26 cellular contexts compared by ENCODE assay signal in genomic region chr13:62625214-62625613, GRCh38.
DNase-seq lines count a peak whose midpoint lies in the region; ATAC-seq, FAIRE-seq and TF ChIP-seq lines count a peak whose summit lies in the region.
"Had no signal": no experiment of that assay in that cellular context is flagged by ENCODE, and none has a peak within 500 bp of the region (broad histone marks: within the 10 kb centered on the region; RNA-seq: fewer than 3 reads in every experiment).

No MANE protein-coding gene starts in this region.

- H3K9me3 Mint-ChIP-seq in GM23338: no peaks in the 10 kb centered on the region

- no peaks in the 10 kb centered on the region for H3K36me3 Mint-ChIP-seq in GM23338 (ENCODE audit: low read depth)
- H3K36me3 Mint-ChIP-seq: CD14-positive monocyte; CD8-positive, alpha-beta memory T cell had no signal

- H2BK120ac ChIP-seq in neuronal stem cell (ENCODE audit: low read depth, low read length): no peak overlapping the region

- no peaks in the 10 kb centered on the region for H4K20me1 ChIP-seq in GM23338 (replicated peaks; ENCODE audit: insufficient read depth)
- H4K20me1 ChIP-seq: BLaER1 treated with 17β-estradiol and CSF1 and Interleukin-3, amounts not matched to agents 10 nM and 100 nM had no signal

- no peaks in the 10 kb centered on the region for H3F3A ChIP-seq in GM23338 (replicated peaks; ENCODE audit: low read depth)

- FAIRE-seq in kidney (lab: Jason Lieb, UNC): no peak
- FAIRE-seq: A549, D721Med, GM12878, GM19239 had no signal

- H3K14ac ChIP-seq in neuronal stem cell (ENCODE audit: low read length): no peak overlapping the region

- no peaks in the 10 kb centered on the region for H3K9me3 ChIP-seq in MG63
- H3K9me3 ChIP-seq in kidney (ENCODE audit: control insufficient read depth in 1 of 2, low read length in 2 of 2): no peaks in the 10 kb centered on the region
- no peaks in the 10 kb centered on the region for H3K9me3 ChIP-seq in neuronal stem cell (replicated peaks in 1 of 2; ENCODE audit: control insufficient read depth in 2 of 2, insufficient read depth in 1 of 2, low read depth in 1 of 2, low read length in 2 of 2)
- peaks cover 19% of the 10 kb centered on the region for H3K9me3 ChIP-seq in mucosa of descending colon
- H3K9me3 ChIP-seq in psoas muscle: no peaks in the 10 kb centered on the region
- H3K9me3 ChIP-seq: A549; BE2C; BLaER1 treated with 17β-estradiol and CSF1 and Interleukin-3, amounts not matched to agents 10 nM and 100 nM; HAP-1 had no signal

- H3K23ac ChIP-seq in neuronal stem cell (ENCODE audit: low read depth, low read length, poor library complexity): no peak overlapping the region

- H3K4me1 ChIP-seq in GM23338 (ENCODE audit: insufficient read depth): 0 out of 2 replicates have a peak, but pooled peaks cover 2% of the 10 kb centered on the region
- no peaks in the 10 kb centered on the region for H3K4me1 ChIP-seq in kidney (ENCODE audit: control insufficient read depth in 1 of 2, insufficient read depth in 1 of 2, low read depth in 1 of 2, low read length in 2 of 2)
- H3K4me1 ChIP-seq in neuronal stem cell (ENCODE audit: control insufficient read depth in 2 of 2, insufficient read depth in 1 of 2, low read depth in 1 of 2, low read length in 2 of 2): no peaks in the 10 kb centered on the region
- no peaks in the 10 kb centered on the region for H3K4me1 ChIP-seq in mucosa of descending colon (ENCODE audit: low read depth)
- H3K4me1 ChIP-seq in psoas muscle: no peaks in the 10 kb centered on the region
- H3K4me1 ChIP-seq: A549; BLaER1 treated with 17β-estradiol and CSF1 and Interleukin-3, amounts not matched to agents 10 nM and 100 nM; HAP-1 had no signal

- DNase-seq in GM23338 (ENCODE audit: low spot score) (no peak), MG63 (peak; percentile 55), kidney (peak; percentile 49), neuronal stem cell (ENCODE audit: low spot score) (no peak), NCI-H748 treated with DMSO at 0.1 percent for 48 hours (lab: John Stamatoyannopoulos, UW) (no peak), hepatic stellate cell (ENCODE audit: low spot score) (no peak), mucosa of descending colon (no peak), psoas muscle (no peak)
- DNase-seq: 8988T; ACHN; AML-193; BE2C; CD4-positive, alpha-beta T cell; CD8-positive, alpha-beta memory T cell; DMS 273 treated with DMSO at 0.1 percent for 48 hours; DMS79; EL; GDM1; HFFc6 had no signal

- H2AFZ ChIP-seq in GM23338: 0 out of 2 replicates have a peak overlapping the region, but pooled peaks have one; percentile 28
- H2AFZ ChIP-seq in neuronal stem cell (ENCODE audit: low read length): peak overlapping the region; percentile 48

- H2BK15ac ChIP-seq in neuronal stem cell (ENCODE audit: low read length): no peak overlapping the region

- H2BK5ac ChIP-seq in neuronal stem cell (ENCODE audit: low read length): no peak overlapping the region

- WGBS in neuronal stem cell (ENCODE audit: extremely low coverage in 2 of 2, insufficient read length in 2 of 2, insufficient replicate concordance in 1 of 2), 2 donors: 100% methylated on average over 1 of the region's 12 CpGs; no CpG with 5 or more reads in 1 of the 2 donors
- WGBS in psoas muscle, 3 donors: 70 to 81% (median 79%) methylated on average over 12 of the region's 12 CpGs

- H3K79me2 ChIP-seq in GM23338 (replicated peaks; ENCODE audit: insufficient read depth): no peaks in the 10 kb centered on the region

- H2AK5ac ChIP-seq in neuronal stem cell (ENCODE audit: low read depth, low read length): no peak overlapping the region

- H3K4me2 ChIP-seq in GM23338 (no peak overlapping the region), neuronal stem cell (ENCODE audit: insufficient read depth, low read length, poor library complexity, severe bottlenecking) (no peak overlapping the region)
- H3K4me2 ChIP-seq: A549; BLaER1 treated with 17β-estradiol and CSF1 and Interleukin-3, amounts not matched to agents 10 nM and 100 nM had no signal

- ATAC-seq in GM23338 (no peak), mucosa of descending colon (no peak), psoas muscle (no peak)
- ATAC-seq: A549, GM12878 had no signal

- no peak overlapping the region for H3K4me3 ChIP-seq in GM23338
- no peak overlapping the region for H3K4me3 ChIP-seq in MG63
- H3K4me3 ChIP-seq in kidney (ENCODE audit: low read length in 2 of 2): no peak overlapping the region
- no peak overlapping the region for H3K4me3 ChIP-seq in neuronal stem cell (ENCODE audit: low read length in 2 of 2)
- no peak overlapping the region for H3K4me3 ChIP-seq in mucosa of descending colon
- no peak overlapping the region for H3K4me3 ChIP-seq in psoas muscle
- H3K4me3 ChIP-seq: A549; BLaER1 treated with 17β-estradiol and CSF1 and Interleukin-3, amounts not matched to agents 10 nM and 100 nM; GM12878; HAP-1 had no signal

- H3K9ac ChIP-seq in kidney (ENCODE audit: low read length in 2 of 2): no peak overlapping the region
- H3K9ac ChIP-seq in neuronal stem cell (ENCODE audit: low read depth, low read length, poor library complexity): no peak overlapping the region
- H3K9ac ChIP-seq: BLaER1 treated with 17β-estradiol and CSF1 and Interleukin-3, amounts not matched to agents 10 nM and 100 nM had no signal

- H3K27ac ChIP-seq in GM23338 (ENCODE audit: low read depth) (no peak overlapping the region), kidney (ENCODE audit: low read depth in 2 of 2, low read length in 2 of 2) (no peak overlapping the region), neuronal stem cell (replicated peaks; ENCODE audit: low read length) (no peak overlapping the region), psoas muscle (no peak overlapping the region)
- H3K27ac ChIP-seq: A549; BLaER1 treated with 17β-estradiol and CSF1 and Interleukin-3, amounts not matched to agents 10 nM and 100 nM had no signal

- H3K27me3 Mint-ChIP-seq in GM23338 (ENCODE audit: insufficient read depth, low read depth, poor library complexity): no peaks in the 10 kb centered on the region
- H3K27me3 Mint-ChIP-seq: CD4-positive, alpha-beta T cell; CD8-positive, alpha-beta memory T cell had no signal

- TF ChIP-seq CTCF in GM23338 (conservative IDR thresholded peaks at IDR 0.05; ENCODE audit: low read depth in 2 of 2): no peak
- no peak for TF ChIP-seq CTCF in kidney (IDR thresholded peaks at IDR 0.05; ENCODE audit: borderline replicate concordance, extremely low read depth, insufficient read depth)
- no peak for TF ChIP-seq CTCF in mucosa of descending colon (IDR thresholded peaks at IDR 0.05)
- no peak for TF ChIP-seq CTCF in psoas muscle (IDR thresholded peaks at IDR 0.05)

- no peak overlapping the region for H4K91ac ChIP-seq in neuronal stem cell (ENCODE audit: low read depth, low read length, poor library complexity)

- no peaks in the 10 kb centered on the region for H3K9me2 ChIP-seq in GM23338 (ENCODE audit: insufficient read depth)

- peaks cover 2% of the 10 kb centered on the region for H3K79me1 ChIP-seq in neuronal stem cell (ENCODE audit: low read depth, low read length)

- intact Hi-C loops in kidney (cut with DNase I) (no loop called here), mucosa of descending colon (cut with DNase I, micrococcal nuclease) (no loop called here), psoas muscle (cut with DNase I) (no loop called here)

- H3K27ac Mint-ChIP-seq in GM23338: no peak overlapping the region
- H3K27ac Mint-ChIP-seq: CD14-positive monocyte; CD4-positive, alpha-beta T cell; CD8-positive, alpha-beta memory T cell; HFFc6 had no signal

- H3K27me3 ChIP-seq in GM23338 (ENCODE audit: insufficient read depth): no peaks in the 10 kb centered on the region
- H3K27me3 ChIP-seq in MG63: no peaks in the 10 kb centered on the region
- H3K27me3 ChIP-seq in neuronal stem cell (ENCODE audit: control insufficient read depth in 3 of 3, insufficient read depth in 3 of 3, low read depth in 1 of 3, low read length in 3 of 3): no peaks in the 10 kb centered on the region
- H3K27me3 ChIP-seq in psoas muscle (ENCODE audit: insufficient read depth in 3 of 3, low read length in 2 of 3): no peaks in the 10 kb centered on the region
- H3K27me3 ChIP-seq: BE2C; BLaER1 treated with 17β-estradiol and CSF1 and Interleukin-3, amounts not matched to agents 10 nM and 100 nM had no signal

- peaks cover 5% of the 10 kb centered on the region; the same call in 2 of the 3 replicates for H3K4me1 Mint-ChIP-seq in GM23338
- H3K4me1 Mint-ChIP-seq: CD14-positive monocyte; CD8-positive, alpha-beta memory T cell had no signal

- no peak overlapping the region for H3K4ac ChIP-seq in neuronal stem cell (ENCODE audit: low read length)

- no peak overlapping the region for H2BK12ac ChIP-seq in neuronal stem cell (ENCODE audit: low read length)

- H4K8ac ChIP-seq in neuronal stem cell (ENCODE audit: low read depth, low read length): no peak overlapping the region

- H3K18ac ChIP-seq in neuronal stem cell (ENCODE audit: low read length): no peak overlapping the region

- no peak overlapping the region for H3K4me3 Mint-ChIP-seq in GM23338
- H3K4me3 Mint-ChIP-seq: CD14-positive monocyte; CD4-positive, alpha-beta T cell; CD8-positive, alpha-beta memory T cell; HFFc6 had no signal

- H3K36me3 ChIP-seq in GM23338 (ENCODE audit: insufficient read depth) (no peaks in the 10 kb centered on the region), MG63 (no peaks in the 10 kb centered on the region), kidney (ENCODE audit: control insufficient read depth in 1 of 2, insufficient read depth in 2 of 2, low read length in 2 of 2) (no peaks in the 10 kb centered on the region), neuronal stem cell (replicated peaks in 1 of 2; ENCODE audit: control insufficient read depth in 2 of 2, insufficient read depth in 2 of 2, low read length in 2 of 2) (no peaks in the 10 kb centered on the region), mucosa of descending colon (ENCODE audit: low read depth) (no peaks in the 10 kb centered on the region), psoas muscle (ENCODE audit: insufficient read depth in 1 of 2, low read depth in 1 of 2) (no peaks in the 10 kb centered on the region)
- H3K36me3 ChIP-seq: BE2C; BLaER1 treated with 17β-estradiol and CSF1 and Interleukin-3, amounts not matched to agents 10 nM and 100 nM; HAP-1 had no signal

TF ChIP-seq in GM23338, 12 proteins besides CTCF, POLR2A, EP300 and RAD21 (continues in another document):
- no peak for TF ChIP-seq ZNF114 (CRISPR knock-in tag; IDR thresholded peaks at IDR 0.05)

Comparison
In these comparisons a context has a peak if more than half of its experiments do, and no peak if none do; other contexts are left out.
1. DNase-seq: peak in MG63 (single experiment) and kidney (single experiment); none in GM23338 (single experiment), neuronal stem cell (single experiment), NCI-H748 treated with DMSO at 0.1 percent for 48 hours (single experiment), hepatic stellate cell (single experiment), mucosa of descending colon (0 of 3) and psoas muscle (0 of 2).